Comparison of ENCODE assay signal across 28 cellular contexts in genomic region chr11:41868606-41869005, GRCh38.
"Had no signal": no experiment of that assay in that cellular context is flagged by ENCODE, and none has a peak within 500 bp of the region (broad histone marks: within the 10 kb centered on the region; RNA-seq: fewer than 3 reads in every experiment).

No MANE protein-coding gene starts in this region.

- ATAC-seq: activated CD4-positive, CD25-positive, alpha-beta regulatory T cell treated with anti-CD3 and anti-CD28 coated beads, Interleukin-2, amount 50 U/mL, for 24 hours; activated CD8-positive, alpha-beta T cell treated with anti-CD3 and anti-CD28 coated beads for 36 hours; activated naive CD4-positive, alpha-beta T cell treated with anti-CD3 and anti-CD28 coated beads, Interleukin-2, amount 50 U/mL, for 72 hours; effector memory CD8-positive, alpha-beta T cell; T-helper 17 cell had no signal

- H3K27me3 ChIP-seq: ascending aorta, esophagus squamous epithelium had no signal

- H3K9me3 ChIP-seq: ascending aorta, esophagus squamous epithelium had no signal

- H3K4me3 ChIP-seq: ascending aorta, esophagus squamous epithelium had no signal

- H3K4me1 ChIP-seq: ascending aorta, esophagus squamous epithelium had no signal

- H3K27ac ChIP-seq: ascending aorta, epithelial cell of prostate, esophagus squamous epithelium, WERI-Rb-1 had no signal

- H3K36me3 ChIP-seq: ascending aorta, esophagus squamous epithelium, WERI-Rb-1 had no signal

- FAIRE-seq: colon, frontal cortex had no signal

- DNase-seq: activated B cell treated with CpG ODN at 0.5 μM for 24 hours; activated CD4-positive, alpha-beta T cell treated with anti-CD3 and anti-CD28 coated beads for 48 hours; activated CD4-positive, alpha-beta T cell treated with anti-CD3 and anti-CD28 coated beads, Interleukin-2, amount 50 U/mL, for 1 hour; activated CD4-positive, alpha-beta T cell treated with anti-CD3 and anti-CD28 coated beads, Interleukin-2, amount 50 U/mL, for 48 hours; activated CD8-positive, alpha-beta memory T cell treated with anti-CD3 and anti-CD28 coated beads for 24 hours; activated CD8-positive, alpha-beta T cell treated with anti-CD3 and anti-CD28 coated beads for 36 hours; activated effector memory CD4-positive, alpha-beta T cell treated with anti-CD3 and anti-CD28 coated beads, Interleukin-2, amount 50 U/mL, for 16 hours; activated naive CD4-positive, alpha-beta T cell; activated naive CD4-positive, alpha-beta T cell treated with anti-CD3 and anti-CD28 coated beads, Interleukin-2, amount 10 ng/mL, durations not matched to agents 7 days and 5 days; activated naive CD8-positive, alpha-beta T cell treated with anti-CD3 and anti-CD28 coated beads, Interleukin-2, amount 10 ng/mL, durations not matched to agents 7 days and 5 days; activated T-cell treated with anti-CD3 and anti-CD28 coated beads, Interleukin-2, amount 50 U/mL, for 48 hours; caudate nucleus; cortex of kidney; dermis blood vessel endothelial cell; effector CD4-positive, alpha-beta T cell; effector memory CD8-positive, alpha-beta T cell; esophagus squamous epithelium; head of caudate nucleus; hippocampal formation; T-helper 17 cell; T1000; WERI-Rb-1 had no signal
